ENCODE assay signal across 33 cellular contexts in genomic region chr2:171315781-171316180, GRCh38.
A peak's percentile ranks its signal among the peaks of the same experiment; 100 is the strongest.
DNase-seq lines count a peak whose midpoint lies in the region; ATAC-seq and TF ChIP-seq lines count a peak whose summit lies in the region.
"Had no signal": no experiment of that assay in that cellular context is flagged by ENCODE, and none has a peak within 500 bp of the region (broad histone marks: within the 10 kb centered on the region; RNA-seq: fewer than 3 reads in every experiment).

No MANE protein-coding gene starts in this region.

- no peak for TF ChIP-seq CTCF in upper lobe of right lung (IDR thresholded peaks at IDR 0.05)

- peaks cover 17% of the 10 kb centered on the region for H3K36me3 Mint-ChIP-seq in activated naive CD4-positive, alpha-beta T cell treated with anti-CD3 and anti-CD28 coated beads, Interleukin-2, amount 50 U/mL, for 24 hours
- peaks cover 20 to 64% of the 10 kb centered on the region in 2 donors for H3K36me3 Mint-ChIP-seq in activated naive CD4-positive, alpha-beta T cell treated with anti-CD3 and anti-CD28 coated beads, Interleukin-2, amount 50 U/mL, for 72 hours
- peaks cover 16% of the 10 kb centered on the region for H3K36me3 Mint-ChIP-seq in memory B cell

- H3K4me1 ChIP-seq in upper lobe of right lung, result no peaks in the 10 kb centered on the region

- H3K27me3 Mint-ChIP-seq in activated naive CD4-positive, alpha-beta T cell treated with anti-CD3 and anti-CD28 coated beads, Interleukin-2, amount 50 U/mL, for 24 hours, result no peaks in the 10 kb centered on the region
- no peaks in the 10 kb centered on the region for H3K27me3 Mint-ChIP-seq in memory B cell
- H3K27me3 Mint-ChIP-seq: activated T-cell treated with anti-CD3 and anti-CD28 coated beads, Interleukin-2, amount 50 U/mL, for 24 hours had no signal

- intact Hi-C loops in upper lobe of right lung (cut with DNase I), result no loop called here

- no peak overlapping the region for H3K4me3 ChIP-seq in upper lobe of right lung
- H3K4me3 ChIP-seq: gastroesophageal sphincter, GM23248, ovary, testis had no signal

- no peak for DNase-seq in activated naive CD4-positive, alpha-beta T cell treated with anti-CD3 and anti-CD28 coated beads, Interleukin-2, amount 50 U/mL, for 72 hours (ENCODE audit: low spot score in 2 of 2)
- DNase-seq in dermis blood vessel endothelial cell, result peak; percentile 41
- no peak for DNase-seq in memory B cell (ENCODE audit: low spot score in 2 of 2)
- no peak for DNase-seq in upper lobe of right lung
- DNase-seq in NCI-H1694 (lab: John Stamatoyannopoulos, UW), result no peak
- DNase-seq in ecto neural progenitor cell (ENCODE audit: low spot score), result no peak
- DNase-seq in NCI-H2227 treated with DMSO at 0.1 percent for 48 hours (lab: John Stamatoyannopoulos, UW), result no peak
- DNase-seq: 8988T; activated CD4-positive, alpha-beta T cell treated with anti-CD3 and anti-CD28 coated beads for 48 hours; activated gamma-delta T cell; activated T-cell treated with anti-CD3 and anti-CD28 coated beads, Interleukin-2, amount 50 U/mL, for 24 hours; Calu3; central memory CD4-positive, alpha-beta T cell; DMS79 treated with DMSO at 0.1 percent for 48 hours; GDM1; GM23248; HFFc6; Kasumi-1; left colon; mammary epithelial cell; NCI-H1436; NCI-H2107; NCI-H446; NCI-H774; ovary; SIG-M5; stimulated activated naive CD4-positive, alpha-beta T cell treated with Interleukin-2 at 50 U/mL for 16 hours; testis had no signal

- H3K27ac Mint-ChIP-seq in activated naive CD4-positive, alpha-beta T cell treated with anti-CD3 and anti-CD28 coated beads, Interleukin-2, amount 50 U/mL, for 24 hours, result peak overlapping the region; percentile 43
- no peak overlapping the region for H3K27ac Mint-ChIP-seq in activated naive CD4-positive, alpha-beta T cell treated with anti-CD3 and anti-CD28 coated beads, Interleukin-2, amount 50 U/mL, for 72 hours
- H3K27ac Mint-ChIP-seq in memory B cell, result peak overlapping the region; percentile 97
- H3K27ac Mint-ChIP-seq: activated T-cell treated with anti-CD3 and anti-CD28 coated beads, Interleukin-2, amount 50 U/mL, for 24 hours; HFFc6; nephron; T-helper 2 cell treated with Interferon-gamma antibody and Interleukin-4, amounts not matched to agents 5 μg/mL and 100 μg/mL, for 36 hours had no signal

- peaks cover 4% of the 10 kb centered on the region for H3K9me3 ChIP-seq in upper lobe of right lung
- H3K9me3 ChIP-seq: ovary, testis had no signal

- H3K4me3 Mint-ChIP-seq in activated naive CD4-positive, alpha-beta T cell treated with anti-CD3 and anti-CD28 coated beads, Interleukin-2, amount 50 U/mL, for 24 hours, result no peak overlapping the region
- H3K4me3 Mint-ChIP-seq in memory B cell, result no peak overlapping the region
- H3K4me3 Mint-ChIP-seq: activated T-cell treated with anti-CD3 and anti-CD28 coated beads, Interleukin-2, amount 50 U/mL, for 24 hours; CD14-positive monocyte; HFFc6; nephron; T-helper 2 cell treated with Interferon-gamma antibody and Interleukin-4, amounts not matched to agents 5 μg/mL and 100 μg/mL, for 36 hours had no signal

- no peaks in the 10 kb centered on the region for H3K36me3 ChIP-seq in upper lobe of right lung
- H3K36me3 ChIP-seq: gastroesophageal sphincter, ovary had no signal

- H3K9me3 Mint-ChIP-seq in activated naive CD4-positive, alpha-beta T cell treated with anti-CD3 and anti-CD28 coated beads, Interleukin-2, amount 50 U/mL, for 24 hours, result peaks cover 5% of the 10 kb centered on the region
- peaks cover 14 to 17% of the 10 kb centered on the region in 2 donors for H3K9me3 Mint-ChIP-seq in activated naive CD4-positive, alpha-beta T cell treated with anti-CD3 and anti-CD28 coated beads, Interleukin-2, amount 50 U/mL, for 72 hours
- peaks cover 6% of the 10 kb centered on the region for H3K9me3 Mint-ChIP-seq in memory B cell

- peaks cover 51% of the 10 kb centered on the region for H3K4me1 Mint-ChIP-seq in activated naive CD4-positive, alpha-beta T cell treated with anti-CD3 and anti-CD28 coated beads, Interleukin-2, amount 50 U/mL, for 24 hours
- H3K4me1 Mint-ChIP-seq in memory B cell, result peaks cover 43% of the 10 kb centered on the region

- H3K27me3 ChIP-seq in upper lobe of right lung, result no peaks in the 10 kb centered on the region
- H3K27me3 ChIP-seq: gastroesophageal sphincter, ovary, testis had no signal

- ATAC-seq in activated naive CD4-positive, alpha-beta T cell treated with anti-CD3 and anti-CD28 coated beads, Interleukin-2, amount 50 U/mL, for 72 hours, result no peak
- no peak for ATAC-seq in memory B cell (ENCODE audit: low read depth)
- ATAC-seq in upper lobe of right lung, result peak; percentile 26
- ATAC-seq: gastroesophageal sphincter, left colon had no signal

- H3K27ac ChIP-seq in upper lobe of right lung, result no peak overlapping the region
- H3K27ac ChIP-seq: GM23248, ovary, testis had no signal

Comparison
In these comparisons a context has a peak if more than half of its experiments do, and no peak if none do; other contexts are left out.
1. H3K27ac Mint-ChIP-seq: peak in activated naive CD4-positive, alpha-beta T cell treated with anti-CD3 and anti-CD28 coated beads, Interleukin-2, amount 50 U/mL, for 24 hours (single experiment) and memory B cell (single experiment); none in activated naive CD4-positive, alpha-beta T cell treated with anti-CD3 and anti-CD28 coated beads, Interleukin-2, amount 50 U/mL, for 72 hours (0 of 2).